18 cellular contexts compared by ENCODE assay signal in genomic region chr9:618478-618877, GRCh38.
DNase-seq lines count a peak whose midpoint lies in the region; ATAC-seq and TF ChIP-seq lines count a peak whose summit lies in the region.
"Had no signal": no experiment of that assay in that cellular context is flagged by ENCODE, and none has a peak within 500 bp of the region (broad histone marks: within the 10 kb centered on the region; RNA-seq: fewer than 3 reads in every experiment).

No MANE protein-coding gene starts in this region.

- no peak for TF ChIP-seq RAD21 in IMR-90 (IDR thresholded peaks at IDR 0.05; ENCODE audit: low read length)

- H3K27ac ChIP-seq in IMR-90 (ENCODE audit: insufficient read depth, low read length) (no peak overlapping the region), mesenchymal stem cell (ENCODE audit: low read length, poor library complexity, severe bottlenecking) (no peak overlapping the region), tibial artery (peak overlapping the region; percentile 77), stomach (peak overlapping the region in 1 of 5 donors; percentile 10)
- H3K27ac ChIP-seq: colonic mucosa had no signal

- H2BK5ac ChIP-seq in IMR-90 (ENCODE audit: low read depth, low read length, poor library complexity, severe bottlenecking) = no peak overlapping the region
- no peak overlapping the region for H2BK5ac ChIP-seq in mesenchymal stem cell (ENCODE audit: low read depth, low read length, poor library complexity, severe bottlenecking)

- no peak overlapping the region for H3K23ac ChIP-seq in IMR-90 (ENCODE audit: low read depth, low read length)
- no peak overlapping the region for H3K23ac ChIP-seq in mesenchymal stem cell (ENCODE audit: low read length in 2 of 2)

- H3K14ac ChIP-seq in IMR-90 (replicated peaks; ENCODE audit: low read depth, low read length) = no peak overlapping the region
- no peak overlapping the region for H3K14ac ChIP-seq in mesenchymal stem cell (ENCODE audit: low read length in 2 of 2)

- H4K91ac ChIP-seq in IMR-90 (ENCODE audit: insufficient read depth, low read depth, low read length) = no peak overlapping the region
- no peak overlapping the region for H4K91ac ChIP-seq in mesenchymal stem cell (ENCODE audit: low read length)

- intact Hi-C loops in IMR-90 (cut with micrococcal nuclease) (loop anchor here (10.0 kb wide), 1 partner anchor 276 kb away; no protein-coding TSS in a partner anchor), tibial artery (cut with DNase I; ENCODE audit: low total_unique reads) (no loop called here), stomach (cut with DNase I; ENCODE audit: low total_unique reads) (loop anchor here (5.0 kb wide), 1 partner anchor 139 kb away; no protein-coding TSS in a partner anchor)

- no peak overlapping the region for H2BK12ac ChIP-seq in mesenchymal stem cell (ENCODE audit: low read length in 2 of 2)

- H3K36me3 Mint-ChIP-seq in chondrocyte (ENCODE audit: low read depth) = no peaks in the 10 kb centered on the region
- H3K36me3 Mint-ChIP-seq: activated naive CD8-positive, alpha-beta T cell; CD8-positive, alpha-beta T cell; naive thymus-derived CD8-positive, alpha-beta T cell had no signal

- H2BK120ac ChIP-seq in IMR-90 (ENCODE audit: low read depth, low read length) (no peak overlapping the region; the same call in 1 of the 2 replicates), mesenchymal stem cell (ENCODE audit: low read depth, low read length) (no peak overlapping the region)

- no peak for TF ChIP-seq EP300 in stomach (IDR thresholded peaks at IDR 0.05)

- H4K8ac ChIP-seq in IMR-90 (ENCODE audit: low read depth in 2 of 2, low read length in 2 of 2) = no peak overlapping the region
- no peak overlapping the region for H4K8ac ChIP-seq in mesenchymal stem cell (ENCODE audit: low read length)

- H2AK5ac ChIP-seq in IMR-90 (ENCODE audit: low read depth, low read length) (no peak overlapping the region), mesenchymal stem cell (ENCODE audit: low read length, severe bottlenecking) (no peak overlapping the region)

- no peak overlapping the region for H2AK9ac ChIP-seq in IMR-90 (replicated peaks; ENCODE audit: low read depth, low read length, poor library complexity)

- H3K4ac ChIP-seq in IMR-90 (ENCODE audit: low read depth, low read length) (no peak overlapping the region; the same call in 1 of the 2 replicates), mesenchymal stem cell (ENCODE audit: low read depth in 1 of 2, low read length in 2 of 2) (no peak overlapping the region)

- POLR2A ChIA-PET in IMR-90 (lab: Charles Lee; ENCODE audit: unreplicated experiment) = no interaction called here

- TF ChIP-seq CTCF in IMR-90 (conservative IDR thresholded peaks at IDR 0.05; ENCODE audit: low read depth, low read length) (no peak), chondrocyte (IDR thresholded peaks at IDR 0.05) (no peak), tibial artery (IDR thresholded peaks at IDR 0.05) (no peak), stomach (IDR thresholded peaks at IDR 0.05) (no peak)

- no peaks in the 10 kb centered on the region for H3K9me3 ChIP-seq in IMR-90 (ENCODE audit: control insufficient read depth, insufficient read depth, low read length)
- no peaks in the 10 kb centered on the region for H3K9me3 ChIP-seq in mesenchymal stem cell (ENCODE audit: control insufficient read depth, low read length)
- H3K9me3 ChIP-seq in tibial artery = no peaks in the 10 kb centered on the region
- no peaks in the 10 kb centered on the region for H3K9me3 ChIP-seq in stomach
- H3K9me3 ChIP-seq: colonic mucosa had no signal

- H3K79me1 ChIP-seq in IMR-90 (ENCODE audit: low read depth in 1 of 2, low read length in 2 of 2) (no peaks in the 10 kb centered on the region), mesenchymal stem cell (replicated peaks; ENCODE audit: low read length, poor library complexity, severe bottlenecking) (no peaks in the 10 kb centered on the region)

- H3K4me1 ChIP-seq in IMR-90 (ENCODE audit: control insufficient read depth, insufficient read depth, low read length) (peaks cover 3% of the 10 kb centered on the region), mesenchymal stem cell (ENCODE audit: control insufficient read depth, insufficient read depth, low read depth, low read length) (peaks cover 2% of the 10 kb centered on the region), tibial artery (peaks cover 0 to 52% (median 24%) of the 10 kb centered on the region in 4 donors), stomach (peaks cover 0 to 36% (median 12%) of the 10 kb centered on the region in 4 donors)
- H3K4me1 ChIP-seq: colonic mucosa had no signal

- WGBS in IMR-90 (ENCODE audit: extremely low coverage in 2 of 2, insufficient read length in 1 of 2), 2 experiments = no CpG with 5 or more reads among the region's 5 CpGs
- 85% methylated on average over 3 of the region's 5 CpGs for WGBS in mesenchymal stem cell
- 86 to 95% (median 91%) methylated on average over 5 of the region's 5 CpGs for WGBS in stomach, 5 donors

- H2AFZ ChIP-seq in IMR-90 (replicated peaks; ENCODE audit: low read length, poor library complexity) = no peak overlapping the region
- H2AFZ ChIP-seq in mesenchymal stem cell (ENCODE audit: low read depth, low read length) = no peak overlapping the region

- H3K4me2 ChIP-seq in IMR-90 (ENCODE audit: low read depth, low read length) = no peak overlapping the region
- H3K4me2 ChIP-seq in mesenchymal stem cell (ENCODE audit: low read length, poor library complexity, severe bottlenecking) = no peak overlapping the region

- no peaks in the 10 kb centered on the region for H3K9me3 Mint-ChIP-seq in chondrocyte (ENCODE audit: low read depth)
- H3K9me3 Mint-ChIP-seq: activated T-cell treated with anti-CD3 and anti-CD28 coated beads, Interleukin-2, amount 50 U/mL, for 24 hours; CD8-positive, alpha-beta T cell; naive thymus-derived CD8-positive, alpha-beta T cell had no signal

- H4K20me1 ChIP-seq in IMR-90 (ENCODE audit: insufficient read depth, low read length) = no peaks in the 10 kb centered on the region

- ATAC-seq in IMR-90 (ENCODE audit: low read depth) (peak; percentile 9; the same call in 1 of the 2 replicates), esophagus mucosa (no peak)
- ATAC-seq: CD8-positive, alpha-beta T cell; naive thymus-derived CD8-positive, alpha-beta T cell; PC-3; SK-N-SH treated with all-trans-retinoic acid at 6 μM for 48 hours had no signal

- H3K18ac ChIP-seq in IMR-90 (ENCODE audit: low read depth, low read length) (no peak overlapping the region), mesenchymal stem cell (ENCODE audit: low read depth in 1 of 2, low read length in 2 of 2) (no peak overlapping the region)

- no peak overlapping the region for H2BK20ac ChIP-seq in IMR-90 (ENCODE audit: low read depth, low read length)

- no peak overlapping the region for H4K5ac ChIP-seq in IMR-90 (ENCODE audit: low read depth, low read length)

- dilution Hi-C loops in IMR-90 (cut with HindIII; ENCODE audit: low sequenced_read_pairs, unreplicated experiment) = no loop called here

- no TSS peak for BruUV-seq in IMR-90 (replicated peaks; lab: Mats Ljungman, UMichigan)

- peak; percentile 67 for DNase-seq in IMR-90
- DNase-seq in chondrocyte (ENCODE audit: low spot score) = no peak
- no peak for DNase-seq in mesenchymal stem cell
- no peak for DNase-seq in tibial artery
- no peak for DNase-seq in stomach
- no peak for DNase-seq in NCI-H774 (lab: John Stamatoyannopoulos, UW)
- DNase-seq: activated CD4-positive, alpha-beta T cell treated with anti-CD3 and anti-CD28 coated beads, Interleukin-2, amount 50 U/mL, for 48 hours; activated T-cell treated with anti-CD3 and anti-CD28 coated beads, Interleukin-2, amount 50 U/mL, for 24 hours; CD8-positive, alpha-beta T cell; colonic mucosa; naive thymus-derived CD8-positive, alpha-beta T cell; NCI-H187; NCI-H510A treated with DMSO at 0.1 percent for 48 hours; PC-3; stimulated activated CD4-positive, alpha-beta T cell treated with anti-CD3 and anti-CD28 coated beads, Interleukin-1b, Interleukin-23, amount 100 ng/mL, for 48 hours had no signal

- no peaks in the 10 kb centered on the region for H3K27me3 Mint-ChIP-seq in chondrocyte (ENCODE audit: low read depth)
- H3K27me3 Mint-ChIP-seq: activated naive CD8-positive, alpha-beta T cell; activated T-cell treated with anti-CD3 and anti-CD28 coated beads, Interleukin-2, amount 50 U/mL, for 24 hours had no signal

- H3K9ac ChIP-seq in IMR-90 (ENCODE audit: low read depth, low read length) = no peak overlapping the region
- peak overlapping the region; percentile 53 for H3K9ac ChIP-seq in mesenchymal stem cell (ENCODE audit: low read length)

- H3K27me3 ChIP-seq in IMR-90 (ENCODE audit: control insufficient read depth, insufficient read depth, low read length) (no peaks in the 10 kb centered on the region), mesenchymal stem cell (ENCODE audit: control insufficient read depth in 1 of 2, insufficient read depth in 1 of 2, low read length in 2 of 2) (no peaks in the 10 kb centered on the region), tibial artery (no peaks in the 10 kb centered on the region), stomach (no peaks in the 10 kb centered on the region)
- H3K27me3 ChIP-seq: colonic mucosa had no signal

- peaks cover 2% of the 10 kb centered on the region; the same call in 1 of the 2 replicates for H3K9me1 ChIP-seq in IMR-90 (ENCODE audit: insufficient read depth, low read length)

- H3K27ac Mint-ChIP-seq in chondrocyte (ENCODE audit: unreplicated experiment) = peak overlapping the region; percentile 92
- H3K27ac Mint-ChIP-seq: activated naive CD8-positive, alpha-beta T cell; activated T-cell treated with anti-CD3 and anti-CD28 coated beads, Interleukin-2, amount 50 U/mL, for 24 hours; CD8-positive, alpha-beta T cell; naive thymus-derived CD8-positive, alpha-beta T cell had no signal

- TF ChIP-seq POLR2A in IMR-90 (IDR thresholded peaks at IDR 0.05; ENCODE audit: low read depth, low read length) = no peak
- TF ChIP-seq POLR2A in stomach (IDR thresholded peaks at IDR 0.05) = no peak

- H3K4me3 ChIP-seq in IMR-90 (ENCODE audit: insufficient read depth, low read depth, low read length) (no peak overlapping the region), mesenchymal stem cell (ENCODE audit: insufficient read depth in 1 of 2, low read depth in 1 of 2, low read length in 2 of 2) (no peak overlapping the region), tibial artery (no peak overlapping the region), stomach (no peak overlapping the region)
- H3K4me3 ChIP-seq: colonic mucosa had no signal

- peak overlapping the region; percentile 6 for H3K4me3 Mint-ChIP-seq in chondrocyte (ENCODE audit: unreplicated experiment)
- H3K4me3 Mint-ChIP-seq: activated naive CD8-positive, alpha-beta T cell; activated T-cell treated with anti-CD3 and anti-CD28 coated beads, Interleukin-2, amount 50 U/mL, for 24 hours; CD8-positive, alpha-beta T cell; naive thymus-derived CD8-positive, alpha-beta T cell had no signal

- no peak overlapping the region for H3K56ac ChIP-seq in IMR-90 (ENCODE audit: extremely low read depth, insufficient read depth, low read length)

- H3K36me3 ChIP-seq in IMR-90 (ENCODE audit: control insufficient read depth, insufficient read depth, low read length) (no peaks in the 10 kb centered on the region), mesenchymal stem cell (ENCODE audit: control insufficient read depth in 1 of 2, insufficient read depth in 2 of 2, low read depth in 1 of 2, low read length in 2 of 2) (no peaks in the 10 kb centered on the region), tibial artery (no peaks in the 10 kb centered on the region), stomach (no peaks in the 10 kb centered on the region)
- H3K36me3 ChIP-seq: colonic mucosa had no signal

- H2BK15ac ChIP-seq in IMR-90 (ENCODE audit: low read depth, low read length) = no peak overlapping the region
- no peak overlapping the region for H2BK15ac ChIP-seq in mesenchymal stem cell (ENCODE audit: low read depth, poor library complexity, severe bottlenecking)

- CTCF ChIA-PET in IMR-90 (lab: Yijun Ruan, JAX) = interaction anchor here (0.8 kb wide), 1 partner anchor 98 kb away, joined by 3 read pairs; no protein-coding TSS in a partner anchor

- peaks cover 40% of the 10 kb centered on the region for H3K4me1 Mint-ChIP-seq in chondrocyte (ENCODE audit: low read depth)

- in situ Hi-C loops in IMR-90 (cut with MboI; ENCODE audit: low sequenced_read_pairs) = loop anchor here (5.0 to 10.0 kb wide), 2 partner anchors 139 to 386 kb away; no protein-coding TSS in a partner anchor

Comparison
In these comparisons a context has a peak if more than half of its experiments do, and no peak if none do; other contexts are left out.
1. H3K27ac ChIP-seq: peak in tibial artery (2 of 2); none in IMR-90 (single experiment) and mesenchymal stem cell (single experiment).